1 cellular context compared by ENCODE assay signal in the genomic region with DNA sequence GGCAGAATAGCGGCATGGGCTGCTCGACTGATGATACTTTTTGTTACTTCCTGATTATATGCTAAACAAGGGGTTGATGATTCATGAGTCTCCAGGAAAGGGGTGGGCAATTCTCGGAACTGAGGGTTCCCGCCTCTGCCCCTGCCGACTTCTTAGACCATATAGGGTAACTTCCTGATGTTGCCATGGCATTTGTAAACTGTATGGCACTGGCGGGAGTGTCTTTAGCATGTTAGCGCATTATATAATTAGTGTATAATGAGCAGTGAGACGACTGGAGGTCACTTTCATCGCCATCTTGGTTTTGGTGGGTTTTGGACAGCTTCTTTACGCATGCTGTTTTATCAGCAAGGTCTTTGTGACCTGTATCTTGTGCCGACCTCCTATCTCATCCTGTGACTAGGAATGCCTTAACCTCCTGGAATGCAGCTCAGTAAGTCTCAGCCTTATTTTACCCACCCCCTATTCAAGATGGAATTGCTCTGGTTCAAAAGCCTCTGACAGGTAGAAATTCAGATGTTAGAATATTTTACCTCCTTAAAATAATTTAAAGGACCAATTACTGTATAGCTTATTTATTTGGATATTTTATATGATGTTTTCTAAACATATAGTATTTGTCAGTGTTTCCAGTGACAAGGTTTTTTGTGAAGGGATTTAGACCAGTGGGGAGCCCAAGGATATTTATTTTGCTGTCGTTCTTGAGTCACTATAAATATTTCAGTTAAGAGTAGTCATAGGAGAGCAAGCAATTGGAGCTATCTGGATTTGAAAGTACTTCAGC.
TF ChIP-seq lines count a peak whose summit lies in the region.

No MANE protein-coding gene starts in this region.

TF ChIP-seq in SK-N-SH treated with all-trans-retinoic acid at 6 μM for 48 hours, 23 proteins besides CTCF, POLR2A, EP300 and RAD21 (continued from another document):
- TF ChIP-seq TOX (CRISPR knock-in tag; IDR thresholded peaks at IDR 0.05; ENCODE audit: borderline replicate concordance) (no peak), ZNF8 (CRISPR knock-in tag; IDR thresholded peaks at IDR 0.05) (no peak), ZFP30 (CRISPR knock-in tag; IDR thresholded peaks at IDR 0.05) (no peak), TCF4 (CRISPR knock-in tag; IDR thresholded peaks at IDR 0.05; ENCODE audit: borderline replicate concordance) (no peak), ZFP3 (CRISPR knock-in tag; IDR thresholded peaks at IDR 0.05) (no peak), OSR1 (CRISPR knock-in tag; IDR thresholded peaks at IDR 0.05) (0 out of 2 replicates have a peak, but pooled peaks have one; percentile 30)
TF ChIP-seq in SK-N-SH treated with all-trans-retinoic acid at 6 μM for 48 hours: peak in this region for 4.
